1 cellular context compared by ENCODE assay signal in the genomic region with DNA sequence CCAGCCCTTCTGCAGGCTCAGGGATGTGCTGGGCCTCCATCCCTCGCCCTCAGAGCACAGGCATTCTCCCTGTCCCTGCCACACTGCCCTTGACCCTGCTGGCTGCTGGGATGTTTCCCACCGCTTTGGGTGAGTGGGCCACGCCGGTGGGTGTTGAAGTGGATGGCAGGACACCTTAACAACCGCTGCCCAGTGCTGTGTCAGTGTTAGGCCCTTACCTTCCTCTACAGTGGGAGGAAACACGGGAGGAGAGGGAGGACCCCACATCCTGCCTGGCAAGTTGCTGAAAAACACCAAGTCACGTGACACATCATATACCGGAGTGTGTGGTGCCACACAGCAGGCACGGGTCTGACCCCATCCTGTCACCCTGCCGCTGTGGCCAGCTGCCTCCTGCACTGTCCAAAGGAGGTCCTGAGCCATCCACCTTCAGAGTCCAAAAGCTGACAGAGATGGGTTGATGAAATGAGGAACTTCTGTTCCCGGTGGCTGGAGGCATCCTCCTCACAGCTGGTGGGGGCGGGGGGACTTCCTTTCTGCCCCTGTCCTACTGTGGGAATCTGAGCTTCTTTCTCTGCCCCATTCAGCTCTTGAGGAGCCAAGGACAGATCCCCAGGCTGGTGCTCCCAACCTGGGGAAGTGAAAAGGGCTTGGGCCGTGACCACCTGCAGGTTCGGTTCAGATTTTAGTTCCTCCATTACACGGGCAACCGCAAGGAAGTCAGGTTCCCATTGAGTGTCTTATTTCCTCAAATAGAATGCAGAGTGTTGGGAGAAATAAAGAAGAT.
TF ChIP-seq lines count a peak whose summit lies in the region.

No MANE protein-coding gene starts in this region.

TF ChIP-seq in GM12878, 131 proteins besides CTCF, POLR2A, EP300 and RAD21 (continued from another document):
- TF ChIP-seq, protein P1, sequence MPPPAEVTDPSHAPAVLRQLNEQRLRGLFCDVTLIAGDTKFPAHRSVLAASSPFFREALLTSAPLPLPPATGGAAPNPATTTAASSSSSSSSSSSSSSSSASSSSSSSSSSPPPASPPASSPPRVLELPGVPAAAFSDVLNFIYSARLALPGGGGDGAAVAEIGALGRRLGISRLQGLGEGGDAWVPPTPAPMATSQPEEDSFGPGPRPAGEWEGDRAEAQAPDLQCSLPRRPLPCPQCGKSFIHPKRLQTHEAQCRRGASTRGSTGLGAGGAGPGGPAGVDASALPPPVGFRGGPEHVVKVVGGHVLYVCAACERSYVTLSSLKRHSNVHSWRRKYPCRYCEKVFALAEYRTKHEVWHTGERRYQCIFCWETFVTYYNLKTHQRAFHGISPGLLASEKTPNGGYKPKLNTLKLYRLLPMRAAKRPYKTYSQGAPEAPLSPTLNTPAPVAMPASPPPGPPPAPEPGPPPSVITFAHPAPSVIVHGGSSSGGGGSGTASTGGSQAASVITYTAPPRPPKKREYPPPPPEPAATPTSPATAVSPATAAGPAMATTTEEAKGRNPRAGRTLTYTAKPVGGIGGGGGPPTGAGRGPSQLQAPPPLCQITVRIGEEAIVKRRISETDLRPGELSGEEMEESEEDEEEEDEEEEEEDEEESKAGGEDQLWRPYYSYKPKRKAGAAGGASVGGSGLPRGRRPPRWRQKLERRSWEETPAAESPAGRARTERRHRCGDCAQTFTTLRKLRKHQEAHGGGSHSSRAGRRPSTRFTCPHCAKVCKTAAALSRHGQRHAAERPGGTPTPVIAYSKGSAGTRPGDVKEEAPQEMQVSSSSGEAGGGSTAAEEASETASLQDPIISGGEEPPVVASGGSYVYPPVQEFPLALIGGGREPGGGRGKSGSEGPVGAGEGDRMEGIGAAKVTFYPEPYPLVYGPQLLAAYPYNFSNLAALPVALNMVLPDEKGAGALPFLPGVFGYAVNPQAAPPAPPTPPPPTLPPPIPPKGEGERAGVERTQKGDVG (CRISPR knock-in tag; IDR thresholded peaks at IDR 0.05), result peak; percentile 86; the same call in 1 of the 2 replicates
- TF ChIP-seq CREM (IDR thresholded peaks at IDR 0.05; ENCODE audit: low read depth) (peak; percentile 18; the same call in 1 of the 2 replicates), ATF7 (IDR thresholded peaks at IDR 0.05; ENCODE audit: low read depth) (0 out of 2 replicates have a peak, but pooled peaks have one; percentile 14), SMARCA5 (IDR thresholded peaks at IDR 0.05) (no peak), NFXL1 (IDR thresholded peaks at IDR 0.05; ENCODE audit: borderline replicate concordance) (no peak), ETV6 (conservative IDR thresholded peaks at IDR 0.05 in 1 of 2, IDR thresholded peaks at IDR 0.05 in 1 of 2; ENCODE audit: borderline replicate concordance in 1 of 2, low read depth in 1 of 2) (0 out of 4 replicates have a peak, but pooled peaks of 1 of the 2 experiments have one; percentile 46), ZNF207 (IDR thresholded peaks at IDR 0.05; ENCODE audit: borderline replicate concordance) (no peak), YBX1 (IDR thresholded peaks at IDR 0.05) (no peak), EZH2 (IDR thresholded peaks at IDR 0.05; ENCODE audit: borderline replicate concordance, control insufficient read depth, low read depth, low read length) (no peak), KLF5 (IDR thresholded peaks at IDR 0.05; ENCODE audit: partially characterized antibody) (no peak), SREBF2 (IDR thresholded peaks at IDR 0.05; ENCODE audit: low read length) (no peak), CHD4 (IDR thresholded peaks at IDR 0.05) (0 out of 2 replicates have a peak, but pooled peaks have one; percentile 65), GATAD2B (conservative IDR thresholded peaks at IDR 0.05; ENCODE audit: low read depth) (peak; percentile 68), HDAC2 (IDR thresholded peaks at IDR 0.05) (no peak), SMAD1 (IDR thresholded peaks at IDR 0.05; ENCODE audit: low read depth, partially characterized antibody) (no peak), CBFB (IDR thresholded peaks at IDR 0.05; ENCODE audit: low read depth) (no peak; the same call in 1 of the 2 replicates), CBX3 (IDR thresholded peaks at IDR 0.05; ENCODE audit: borderline replicate concordance, low read depth) (no peak), NFYA (IDR thresholded peaks at IDR 0.05; ENCODE audit: borderline replicate concordance, low read depth, low read length) (no peak), FOXM1 (IDR thresholded peaks at IDR 0.05; ENCODE audit: low read depth, low read length) (no peak), STAT3 (IDR thresholded peaks at IDR 0.05; ENCODE audit: low read depth, low read length) (no peak), BACH1 (IDR thresholded peaks at IDR 0.05; ENCODE audit: borderline replicate concordance) (no peak), RAD51 (IDR thresholded peaks at IDR 0.05) (peak; percentile 99), KDM1A (IDR thresholded peaks at IDR 0.05; ENCODE audit: borderline replicate concordance) (no peak), TCF7 (IDR thresholded peaks at IDR 0.05; ENCODE audit: borderline replicate concordance) (no peak), CBX5 (IDR thresholded peaks at IDR 0.05; ENCODE audit: low read depth) (no peak), EED (IDR thresholded peaks at IDR 0.05; ENCODE audit: low read depth) (no peak; the same call in none of the 2 replicates), PML (IDR thresholded peaks at IDR 0.05; ENCODE audit: low read length) (no peak), ZNF274 (IDR thresholded peaks at IDR 0.05; ENCODE audit: insufficient read depth, insufficient read length) (no peak), SIN3A (IDR thresholded peaks at IDR 0.05; ENCODE audit: low read depth, low read length) (no peak), ZZZ3 (IDR thresholded peaks at IDR 0.05; ENCODE audit: control insufficient read depth, insufficient read length, low read depth) (no peak), NFIC (IDR thresholded peaks at IDR 0.05; ENCODE audit: low read depth, low read length) (0 out of 2 replicates have a peak, but pooled peaks have one; percentile 46), RUNX3 (IDR thresholded peaks at IDR 0.05; ENCODE audit: low read length) (peak; percentile 51), ASH2L (IDR thresholded peaks at IDR 0.05; ENCODE audit: borderline replicate concordance, low read depth) (no peak), MEF2A (IDR thresholded peaks at IDR 0.05; ENCODE audit: insufficient read depth, low read depth, low read length) (no peak), TCF3 (IDR thresholded peaks at IDR 0.05; ENCODE audit: borderline replicate concordance, insufficient read depth, low read depth, low read length) (peak; percentile 57; the same call in 1 of the 2 replicates), SIX5 (IDR thresholded peaks at IDR 0.05; ENCODE audit: low read depth, low read length, severe bottlenecking) (no peak)
- TF ChIP-seq, protein P2, sequence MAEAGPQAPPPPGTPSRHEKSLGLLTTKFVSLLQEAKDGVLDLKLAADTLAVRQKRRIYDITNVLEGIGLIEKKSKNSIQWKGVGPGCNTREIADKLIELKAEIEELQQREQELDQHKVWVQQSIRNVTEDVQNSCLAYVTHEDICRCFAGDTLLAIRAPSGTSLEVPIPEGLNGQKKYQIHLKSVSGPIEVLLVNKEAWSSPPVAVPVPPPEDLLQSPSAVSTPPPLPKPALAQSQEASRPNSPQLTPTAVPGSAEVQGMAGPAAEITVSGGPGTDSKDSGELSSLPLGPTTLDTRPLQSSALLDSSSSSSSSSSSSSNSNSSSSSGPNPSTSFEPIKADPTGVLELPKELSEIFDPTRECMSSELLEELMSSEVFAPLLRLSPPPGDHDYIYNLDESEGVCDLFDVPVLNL (IDR thresholded peaks at IDR 0.05; ENCODE audit: low read depth, low read length), result no peak
- TF ChIP-seq, protein P3, sequence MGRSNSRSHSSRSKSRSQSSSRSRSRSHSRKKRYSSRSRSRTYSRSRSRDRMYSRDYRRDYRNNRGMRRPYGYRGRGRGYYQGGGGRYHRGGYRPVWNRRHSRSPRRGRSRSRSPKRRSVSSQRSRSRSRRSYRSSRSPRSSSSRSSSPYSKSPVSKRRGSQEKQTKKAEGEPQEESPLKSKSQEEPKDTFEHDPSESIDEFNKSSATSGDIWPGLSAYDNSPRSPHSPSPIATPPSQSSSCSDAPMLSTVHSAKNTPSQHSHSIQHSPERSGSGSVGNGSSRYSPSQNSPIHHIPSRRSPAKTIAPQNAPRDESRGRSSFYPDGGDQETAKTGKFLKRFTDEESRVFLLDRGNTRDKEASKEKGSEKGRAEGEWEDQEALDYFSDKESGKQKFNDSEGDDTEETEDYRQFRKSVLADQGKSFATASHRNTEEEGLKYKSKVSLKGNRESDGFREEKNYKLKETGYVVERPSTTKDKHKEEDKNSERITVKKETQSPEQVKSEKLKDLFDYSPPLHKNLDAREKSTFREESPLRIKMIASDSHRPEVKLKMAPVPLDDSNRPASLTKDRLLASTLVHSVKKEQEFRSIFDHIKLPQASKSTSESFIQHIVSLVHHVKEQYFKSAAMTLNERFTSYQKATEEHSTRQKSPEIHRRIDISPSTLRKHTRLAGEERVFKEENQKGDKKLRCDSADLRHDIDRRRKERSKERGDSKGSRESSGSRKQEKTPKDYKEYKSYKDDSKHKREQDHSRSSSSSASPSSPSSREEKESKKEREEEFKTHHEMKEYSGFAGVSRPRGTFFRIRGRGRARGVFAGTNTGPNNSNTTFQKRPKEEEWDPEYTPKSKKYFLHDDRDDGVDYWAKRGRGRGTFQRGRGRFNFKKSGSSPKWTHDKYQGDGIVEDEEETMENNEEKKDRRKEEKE (IDR thresholded peaks at IDR 0.05), result no peak
- TF ChIP-seq, protein P4, sequence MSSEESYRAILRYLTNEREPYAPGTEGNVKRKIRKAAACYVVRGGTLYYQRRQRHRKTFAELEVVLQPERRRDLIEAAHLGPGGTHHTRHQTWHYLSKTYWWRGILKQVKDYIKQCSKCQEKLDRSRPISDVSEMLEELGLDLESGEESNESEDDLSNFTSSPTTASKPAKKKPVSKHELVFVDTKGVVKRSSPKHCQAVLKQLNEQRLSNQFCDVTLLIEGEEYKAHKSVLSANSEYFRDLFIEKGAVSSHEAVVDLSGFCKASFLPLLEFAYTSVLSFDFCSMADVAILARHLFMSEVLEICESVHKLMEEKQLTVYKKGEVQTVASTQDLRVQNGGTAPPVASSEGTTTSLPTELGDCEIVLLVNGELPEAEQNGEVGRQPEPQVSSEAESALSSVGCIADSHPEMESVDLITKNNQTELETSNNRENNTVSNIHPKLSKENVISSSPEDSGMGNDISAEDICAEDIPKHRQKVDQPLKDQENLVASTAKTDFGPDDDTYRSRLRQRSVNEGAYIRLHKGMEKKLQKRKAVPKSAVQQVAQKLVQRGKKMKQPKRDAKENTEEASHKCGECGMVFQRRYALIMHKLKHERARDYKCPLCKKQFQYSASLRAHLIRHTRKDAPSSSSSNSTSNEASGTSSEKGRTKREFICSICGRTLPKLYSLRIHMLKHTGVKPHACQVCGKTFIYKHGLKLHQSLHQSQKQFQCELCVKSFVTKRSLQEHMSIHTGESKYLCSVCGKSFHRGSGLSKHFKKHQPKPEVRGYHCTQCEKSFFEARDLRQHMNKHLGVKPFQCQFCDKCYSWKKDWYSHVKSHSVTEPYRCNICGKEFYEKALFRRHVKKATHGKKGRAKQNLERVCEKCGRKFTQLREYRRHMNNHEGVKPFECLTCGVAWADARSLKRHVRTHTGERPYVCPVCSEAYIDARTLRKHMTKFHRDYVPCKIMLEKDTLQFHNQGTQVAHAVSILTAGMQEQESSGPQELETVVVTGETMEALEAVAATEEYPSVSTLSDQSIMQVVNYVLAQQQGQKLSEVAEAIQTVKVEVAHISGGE (CRISPR knock-in tag; IDR thresholded peaks at IDR 0.05), result peak; percentile 55; the same call in 1 of the 2 replicates
